Comparison of ENCODE assay signal across 26 cellular contexts in the genomic region with DNA sequence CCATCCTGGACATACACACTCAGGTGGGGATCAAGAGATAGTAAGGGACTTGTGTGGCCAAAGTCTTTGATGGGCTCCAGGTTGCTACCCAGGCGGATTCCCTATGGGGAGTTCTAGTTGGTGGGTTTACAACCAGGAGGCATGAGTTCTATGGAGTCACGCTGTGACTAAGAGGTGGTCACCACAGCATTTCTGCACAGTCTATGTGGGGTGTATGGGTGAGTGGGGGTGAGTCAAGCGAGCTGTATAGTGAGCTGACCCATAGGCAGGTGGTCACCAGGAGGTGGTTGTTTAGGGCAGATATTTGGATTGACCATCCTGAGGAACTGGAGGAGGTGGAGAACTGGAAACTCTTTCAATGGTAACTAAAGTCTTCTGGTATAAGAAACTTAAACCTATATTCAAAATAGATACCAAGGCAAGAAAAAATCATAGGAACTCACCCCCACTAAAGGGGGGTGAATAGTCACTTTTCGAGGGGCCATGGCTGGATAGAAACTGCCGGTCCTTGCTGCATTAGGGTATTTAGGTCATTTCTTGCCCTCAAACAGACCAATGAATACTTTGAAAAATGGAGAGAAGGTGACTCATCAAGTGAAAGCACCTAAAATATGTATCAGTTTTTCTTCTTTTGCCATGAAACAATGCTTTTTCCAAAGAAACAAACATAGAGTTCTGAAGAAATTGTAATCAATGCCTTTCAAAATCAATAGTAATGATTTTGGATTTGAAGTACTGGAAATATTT.
"Had no signal": no experiment of that assay in that cellular context is flagged by ENCODE, and none has a peak within 500 bp of the region (broad histone marks: within the 10 kb centered on the region; RNA-seq: fewer than 3 reads in every experiment).

No MANE protein-coding gene starts in this region.

- DNase-seq: activated CD4-positive, alpha-beta T cell treated with anti-CD3 and anti-CD28 coated beads for 48 hours; activated CD4-positive, alpha-beta T cell treated with anti-CD3 and anti-CD28 coated beads, Interleukin-2, amount 50 U/mL, for 48 hours; activated CD8-positive, alpha-beta memory T cell treated with anti-CD3 and anti-CD28 coated beads, Interleukin-2, amount 50 U/mL, for 4 hours; activated gamma-delta T cell; activated naive CD4-positive, alpha-beta T cell treated with anti-CD3 and anti-CD28 coated beads, Interleukin-2, amount 50 U/mL, for 16 hours; activated naive CD8-positive, alpha-beta T cell treated with anti-CD3 and anti-CD28 coated beads, Interleukin-2, amount 50 U/mL, for 24 hours; activated T-cell treated with anti-CD3 and anti-CD28 coated beads, Interleukin-2, amount 50 U/mL, for 1 hour; amygdala; caudate nucleus; head of caudate nucleus; hippocampal formation; left cardiac atrium; left ventricle myocardium superior; ovary; right lobe of liver; stimulated activated CD4-positive, alpha-beta T cell treated with anti-CD3 and anti-CD28 coated beads, Interleukin-2, amount 100 ng/mL, for 48 hours; stomach; thyroid gland; upper lobe of right lung had no signal

- H3K4me1 ChIP-seq: gastroesophageal sphincter, right lobe of liver, stomach, thyroid gland, upper lobe of right lung had no signal

- H3K36me3 ChIP-seq: gastroesophageal sphincter, neutrophil, ovary, right lobe of liver, stomach, thyroid gland, upper lobe of right lung had no signal

- H3K27me3 ChIP-seq: gastroesophageal sphincter, neutrophil, ovary, right lobe of liver, stomach, thyroid gland, upper lobe of right lung had no signal

- ATAC-seq: activated naive CD8-positive, alpha-beta T cell treated with anti-CD3 and anti-CD28 coated beads, Interleukin-2, amount 50 U/mL, for 24 hours; gastroesophageal sphincter; left cardiac atrium; left ventricle myocardium superior; right lobe of liver; upper lobe of right lung had no signal

- H3K27ac ChIP-seq: gastroesophageal sphincter, neutrophil, ovary, right lobe of liver, stomach, thyroid gland, upper lobe of right lung had no signal

- H3K27ac Mint-ChIP-seq: activated naive CD8-positive, alpha-beta T cell treated with anti-CD3 and anti-CD28 coated beads, Interleukin-2, amount 50 U/mL, for 24 hours; activated T-helper 1 cell treated with anti-CD3 and anti-CD28 coated beads, Interleukin-12 subunit alpha, Interleukin-12 subunit beta, Interleukin-2, Interleukin-4 antibody, amounts not matched to agents 30 ng/mL and 10 ng/mL and 1 ng/mL, durations not matched to agents 14 hours and 24 hours and 36 hours; nephron; progenitor cell of endocrine pancreas had no signal

- FAIRE-seq: endothelial cell of umbilical vein, keratinocyte had no signal

- H3K9me3 Mint-ChIP-seq: activated naive CD8-positive, alpha-beta T cell treated with anti-CD3 and anti-CD28 coated beads, Interleukin-2, amount 50 U/mL, for 24 hours; activated T-helper 1 cell treated with anti-CD3 and anti-CD28 coated beads, Interleukin-12 subunit alpha, Interleukin-12 subunit beta, Interleukin-2, Interleukin-4 antibody, amounts not matched to agents 30 ng/mL and 10 ng/mL and 1 ng/mL, durations not matched to agents 14 hours and 24 hours and 36 hours had no signal

- H3K4me3 ChIP-seq: gastroesophageal sphincter, ovary, right lobe of liver, stomach, thyroid gland, upper lobe of right lung had no signal

- H3K9me3 ChIP-seq: gastroesophageal sphincter, neutrophil, ovary, right lobe of liver, thyroid gland, upper lobe of right lung had no signal

- H3K4me3 Mint-ChIP-seq: activated naive CD8-positive, alpha-beta T cell treated with anti-CD3 and anti-CD28 coated beads, Interleukin-2, amount 50 U/mL, for 24 hours; activated T-helper 1 cell treated with anti-CD3 and anti-CD28 coated beads, Interleukin-12 subunit alpha, Interleukin-12 subunit beta, Interleukin-2, Interleukin-4 antibody, amounts not matched to agents 30 ng/mL and 10 ng/mL and 1 ng/mL, durations not matched to agents 14 hours and 24 hours and 36 hours; nephron had no signal
